1 cellular context compared by ENCODE assay signal in the genomic region with DNA sequence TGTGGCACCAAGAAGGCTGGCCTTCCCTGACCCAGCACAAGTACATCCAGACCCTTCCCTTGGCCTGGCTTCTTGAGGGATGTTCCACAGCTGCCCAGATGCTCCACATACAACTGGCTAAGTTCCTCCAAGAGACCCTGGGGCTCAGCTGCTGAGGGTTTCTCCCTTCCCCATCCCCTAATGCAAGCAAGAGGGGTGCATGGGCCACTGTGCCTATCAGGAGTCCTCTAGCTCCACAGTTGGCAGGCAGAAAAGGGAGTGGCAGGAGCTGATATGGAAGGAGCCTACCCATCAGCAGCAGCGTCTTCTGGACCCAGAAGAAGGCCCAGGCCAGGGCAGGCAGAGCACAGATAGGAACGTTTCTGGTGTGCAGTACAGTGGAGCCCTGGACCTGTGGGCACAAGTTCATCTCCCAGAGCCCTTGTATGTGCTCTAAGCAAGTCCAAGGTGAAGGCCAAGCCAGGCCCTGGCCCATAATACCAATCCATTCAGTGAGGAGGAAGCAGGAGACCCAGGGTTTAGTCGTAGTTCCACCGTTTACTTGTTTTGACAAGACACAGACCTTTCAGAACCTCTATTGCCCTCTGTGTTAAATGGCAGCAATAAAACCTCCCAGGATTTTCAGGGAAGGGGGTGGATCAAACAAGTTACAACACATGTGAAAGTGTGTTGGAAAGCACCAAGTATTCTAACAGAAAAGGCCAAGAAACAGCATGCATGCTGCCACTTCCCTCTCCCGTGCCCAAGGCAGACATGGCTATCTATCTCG.
TF ChIP-seq lines count a peak whose summit lies in the region.

No MANE protein-coding gene starts in this region.

TF ChIP-seq in HepG2, 621 proteins besides CTCF, POLR2A, EP300 and RAD21 (continued from another document):
- TF ChIP-seq, protein P1, sequence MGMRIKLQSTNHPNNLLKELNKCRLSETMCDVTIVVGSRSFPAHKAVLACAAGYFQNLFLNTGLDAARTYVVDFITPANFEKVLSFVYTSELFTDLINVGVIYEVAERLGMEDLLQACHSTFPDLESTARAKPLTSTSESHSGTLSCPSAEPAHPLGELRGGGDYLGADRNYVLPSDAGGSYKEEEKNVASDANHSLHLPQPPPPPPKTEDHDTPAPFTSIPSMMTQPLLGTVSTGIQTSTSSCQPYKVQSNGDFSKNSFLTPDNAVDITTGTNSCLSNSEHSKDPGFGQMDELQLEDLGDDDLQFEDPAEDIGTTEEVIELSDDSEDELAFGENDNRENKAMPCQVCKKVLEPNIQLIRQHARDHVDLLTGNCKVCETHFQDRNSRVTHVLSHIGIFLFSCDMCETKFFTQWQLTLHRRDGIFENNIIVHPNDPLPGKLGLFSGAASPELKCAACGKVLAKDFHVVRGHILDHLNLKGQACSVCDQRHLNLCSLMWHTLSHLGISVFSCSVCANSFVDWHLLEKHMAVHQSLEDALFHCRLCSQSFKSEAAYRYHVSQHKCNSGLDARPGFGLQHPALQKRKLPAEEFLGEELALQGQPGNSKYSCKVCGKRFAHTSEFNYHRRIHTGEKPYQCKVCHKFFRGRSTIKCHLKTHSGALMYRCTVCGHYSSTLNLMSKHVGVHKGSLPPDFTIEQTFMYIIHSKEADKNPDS (CRISPR knock-in tag; IDR thresholded peaks at IDR 0.05) = no peak
- no peak for TF ChIP-seq HCFC1 (IDR thresholded peaks at IDR 0.05; ENCODE audit: low read depth, low read length)
